ENCODE assay signal across 11 cellular contexts in the genomic region with DNA sequence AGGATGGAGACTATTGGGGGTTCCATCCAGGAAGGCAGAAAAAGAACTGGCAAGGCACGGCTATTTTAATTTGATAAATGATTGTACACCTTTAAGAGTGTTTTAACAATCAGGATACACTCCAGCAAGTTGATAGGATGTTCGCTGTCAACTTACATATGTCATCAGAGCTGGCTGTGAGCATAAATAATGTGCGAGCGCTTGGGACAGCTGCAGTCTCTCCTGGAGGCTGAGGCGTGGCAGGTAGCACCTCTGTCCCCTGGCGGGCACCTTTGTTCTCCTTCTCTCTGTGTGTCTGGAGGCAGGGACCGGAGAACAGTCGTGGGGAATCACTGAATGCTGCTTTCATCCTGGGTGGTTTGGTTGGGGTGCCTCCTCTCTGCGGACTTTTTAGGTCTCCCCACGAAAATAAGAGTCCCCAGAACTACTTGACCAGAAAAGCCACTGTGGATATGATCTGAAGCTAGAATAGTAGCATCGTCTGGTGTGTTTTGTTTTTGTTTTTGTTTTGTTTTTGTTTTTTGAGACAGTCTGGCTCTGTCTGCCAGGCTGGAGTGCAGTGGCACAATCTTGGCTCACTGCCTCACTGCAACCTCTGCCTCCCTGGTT. TPM values are rescaled to one million over a fixed set of nuclear protein-coding genes. Genes with fewer than 3 reads are reported as not detected.
DNase-seq lines count a peak whose midpoint lies in the region; ATAC-seq and TF ChIP-seq lines count a peak whose summit lies in the region.
"Had no signal": no experiment of that assay in that cellular context is flagged by ENCODE, and none has a peak within 500 bp of the region (broad histone marks: within the 10 kb centered on the region; RNA-seq: fewer than 3 reads in every experiment).

No MANE protein-coding gene starts in this region.

- H4K20me1 ChIP-seq in SK-N-SH (ENCODE audit: insufficient read depth) = peaks cover 17% of the 10 kb centered on the region

- H3K4me1 ChIP-seq in SK-N-SH (ENCODE audit: control insufficient read depth in 1 of 2, insufficient read depth in 2 of 2, low read depth in 1 of 2, low read length in 1 of 2) (peaks cover 46 to 70% of the 10 kb centered on the region in 2 experiments), mesodermal cell (ENCODE audit: control insufficient read depth, insufficient read depth, low read length, poor library complexity, severe bottlenecking) (peaks cover 66% of the 10 kb centered on the region), upper lobe of right lung (peaks cover 51% of the 10 kb centered on the region)

- DNase-seq in SK-N-SH (no peak), upper lobe of right lung (no peak), activated gamma-delta T cell treated with Interleukin-2 at 50 U/mL for 16 hours (no peak), sciatic nerve (ENCODE audit: low spot score) (no peak)
- no peak for DNase-seq in stimulated activated naive B cell treated with anti-CD40 and anti-IgM and Interleukin-4, amounts not matched to agents 10 μg/mL and 1 μg/mL and 100 μg/mL, for 72 hours
- DNase-seq: AML-193, T-helper 17 cell had no signal

- H3K4me3 ChIP-seq in SK-N-SH (ENCODE audit: low read depth in 2 of 2, low read length in 1 of 2) = no peak overlapping the region
- no peak overlapping the region for H3K4me3 ChIP-seq in mesodermal cell (ENCODE audit: extremely low read depth, insufficient read depth, low read length, poor library complexity, severe bottlenecking)
- no peak overlapping the region for H3K4me3 ChIP-seq in upper lobe of right lung

- H3K27ac Mint-ChIP-seq in stimulated activated naive B cell treated with anti-CD40 and anti-IgM and Interleukin-4, amounts not matched to agents 10 μg/mL and 1 μg/mL and 100 μg/mL, for 72 hours = no peak overlapping the region
- H3K27ac Mint-ChIP-seq: T-helper 17 cell had no signal

- H3K9me2 ChIP-seq in SK-N-SH = no peaks in the 10 kb centered on the region

- H3K27me3 ChIP-seq in SK-N-SH (ENCODE audit: insufficient read depth) (no peaks in the 10 kb centered on the region), upper lobe of right lung (no peaks in the 10 kb centered on the region)

- H3K27ac ChIP-seq in SK-N-SH (ENCODE audit: low read depth in 2 of 2, low read length in 1 of 2) (peak overlapping the region in 1 of 2 experiments; percentile 61; a peak in 1 of 4 replicates), cingulate gyrus (ENCODE audit: low read depth, low read length) (peak overlapping the region; percentile 3), mesodermal cell (ENCODE audit: low read depth, low read length, severe bottlenecking) (peak overlapping the region; percentile 37), upper lobe of right lung (peak overlapping the region; percentile 95)

- H3K36me3 ChIP-seq in SK-N-SH (replicated peaks in 1 of 2; ENCODE audit: control insufficient read depth in 1 of 2, insufficient read depth in 2 of 2, low read length in 1 of 2) (no peaks in the 10 kb centered on the region), mesodermal cell (ENCODE audit: control insufficient read depth, insufficient read depth, low read length) (no peaks in the 10 kb centered on the region), upper lobe of right lung (no peaks in the 10 kb centered on the region)

- no peak overlapping the region for H2AFZ ChIP-seq in SK-N-SH (ENCODE audit: low read depth)

- CTCF ChIA-PET in SK-N-SH (lab: Yijun Ruan, JAX) = interaction anchor here (0.7 to 6.4 kb wide), 13 partner anchors 10 to 272 kb away, joined by 3 to 41 read pairs (median 5); a partner anchor contains a TSS

- H3K4me3 Mint-ChIP-seq in stimulated activated naive B cell treated with anti-CD40 and anti-IgM and Interleukin-4, amounts not matched to agents 10 μg/mL and 1 μg/mL and 100 μg/mL, for 72 hours = no peak overlapping the region
- H3K4me3 Mint-ChIP-seq: central memory CD8-positive, alpha-beta T cell; T-helper 17 cell had no signal

- TF ChIP-seq RAD21 in SK-N-SH (IDR thresholded peaks at IDR 0.05; ENCODE audit: low read length) = no peak

- H3K9me3 Mint-ChIP-seq in stimulated activated naive B cell treated with anti-CD40 and anti-IgM and Interleukin-4, amounts not matched to agents 10 μg/mL and 1 μg/mL and 100 μg/mL, for 72 hours = no peaks in the 10 kb centered on the region
- H3K9me3 Mint-ChIP-seq: central memory CD8-positive, alpha-beta T cell had no signal

- H3K79me2 ChIP-seq in SK-N-SH (ENCODE audit: insufficient read depth) = peaks cover 47% of the 10 kb centered on the region

- peaks cover 28% of the 10 kb centered on the region for H3F3A ChIP-seq in SK-N-SH (replicated peaks; ENCODE audit: insufficient read depth)

- intact Hi-C loops in upper lobe of right lung (cut with DNase I) (loop anchor here (5.0 kb wide), 1 partner anchor 78 kb away; no protein-coding TSS in a partner anchor), sciatic nerve (cut with DNase I) (no loop called here)

- no peaks in the 10 kb centered on the region for H3K36me3 Mint-ChIP-seq in stimulated activated naive B cell treated with anti-CD40 and anti-IgM and Interleukin-4, amounts not matched to agents 10 μg/mL and 1 μg/mL and 100 μg/mL, for 72 hours

- POLR2A ChIA-PET in SK-N-SH (lab: Yijun Ruan, JAX) = interaction anchor here (2.3 kb wide), 1 partner anchor 10 kb away, joined by 6 read pairs; a partner anchor contains a TSS

- ATAC-seq in SK-N-SH treated with all-trans-retinoic acid at 6 μM for 48 hours (no peak), upper lobe of right lung (no peak), sciatic nerve (no peak)
- no peak for ATAC-seq in stimulated activated naive B cell treated with anti-CD40 and anti-IgM and Interleukin-4, amounts not matched to agents 10 μg/mL and 1 μg/mL and 100 μg/mL, for 72 hours (replicated peaks)
- ATAC-seq: T-helper 17 cell had no signal

- no peak for TF ChIP-seq EP300 in SK-N-SH (IDR thresholded peaks at IDR 0.05; ENCODE audit: borderline replicate concordance in 1 of 2, low read depth in 1 of 2, low read length in 1 of 2)

- whole genome bisulfite sequencing in SK-N-SH (ENCODE audit: low lambda C conversion rate) = 53% methylated on average over 11 of the region's 11 CpGs
- WGBS in mesodermal cell (ENCODE audit: insufficient coverage in 2 of 2), 2 experiments = 82 to 86% methylated on average over 6 to 9 of the region's 11 CpGs

- H3K9ac ChIP-seq in SK-N-SH = no peak overlapping the region

- no peak for TF ChIP-seq CTCF in SK-N-SH (IDR thresholded peaks at IDR 0.05)
- no peak for TF ChIP-seq CTCF in upper lobe of right lung (IDR thresholded peaks at IDR 0.05)

- H3K4me1 Mint-ChIP-seq in stimulated activated naive B cell treated with anti-CD40 and anti-IgM and Interleukin-4, amounts not matched to agents 10 μg/mL and 1 μg/mL and 100 μg/mL, for 72 hours = peaks cover 14 to 34% of the 10 kb centered on the region in 2 donors

- H3K9me3 ChIP-seq in SK-N-SH (no peaks in the 10 kb centered on the region), mesodermal cell (ENCODE audit: control insufficient read depth, low read length) (no peaks in the 10 kb centered on the region), upper lobe of right lung (no peaks in the 10 kb centered on the region)

- H3K4me2 ChIP-seq in SK-N-SH = peak overlapping the region; percentile 69; the same call in 1 of the 2 replicates

- H3K27me3 Mint-ChIP-seq in stimulated activated naive B cell treated with anti-CD40 and anti-IgM and Interleukin-4, amounts not matched to agents 10 μg/mL and 1 μg/mL and 100 μg/mL, for 72 hours = peaks cover 52 to 81% of the 10 kb centered on the region in 2 donors

TF ChIP-seq in SK-N-SH, 30 proteins besides CTCF, POLR2A, EP300 and RAD21 (continues in another document):
- TF ChIP-seq SMC3 (IDR thresholded peaks at IDR 0.05; ENCODE audit: low read depth, low read length) = no peak
- no peak for TF ChIP-seq TCF12 (IDR thresholded peaks at IDR 0.05)
- no peak for TF ChIP-seq TEAD4 (IDR thresholded peaks at IDR 0.05; ENCODE audit: borderline replicate concordance, insufficient read depth)
- TF ChIP-seq EZH2phosphoT487 (IDR thresholded peaks at IDR 0.05; ENCODE audit: borderline replicate concordance, low read depth) = no peak
- no peak for TF ChIP-seq JUND (IDR thresholded peaks at IDR 0.05)

TF ChIP-seq in SK-N-SH treated with all-trans-retinoic acid at 6 μM for 48 hours, 23 proteins besides CTCF, POLR2A, EP300 and RAD21 (continues in another document):
- TF ChIP-seq CSDC2 (CRISPR knock-in tag; IDR thresholded peaks at IDR 0.05) = no peak
- no peak for TF ChIP-seq ZC3H10 (CRISPR knock-in tag; IDR thresholded peaks at IDR 0.05)
- no peak for TF ChIP-seq ZNF70 (CRISPR knock-in tag; IDR thresholded peaks at IDR 0.05)
- no peak for TF ChIP-seq ZFP30 (CRISPR knock-in tag; IDR thresholded peaks at IDR 0.05)
- no peak for TF ChIP-seq TOX (CRISPR knock-in tag; IDR thresholded peaks at IDR 0.05; ENCODE audit: borderline replicate concordance)
- TF ChIP-seq RARB (CRISPR knock-in tag; IDR thresholded peaks at IDR 0.05) = no peak
- no peak for TF ChIP-seq TCF4 (CRISPR knock-in tag; IDR thresholded peaks at IDR 0.05; ENCODE audit: borderline replicate concordance)
- no peak for TF ChIP-seq PPARA (CRISPR knock-in tag; IDR thresholded peaks at IDR 0.05; ENCODE audit: borderline replicate concordance)
- TF ChIP-seq SNAI2 (CRISPR knock-in tag; IDR thresholded peaks at IDR 0.05) = no peak
- no peak for TF ChIP-seq GLIS3 (CRISPR knock-in tag; IDR thresholded peaks at IDR 0.05)
- no peak for TF ChIP-seq ZFP3 (CRISPR knock-in tag; IDR thresholded peaks at IDR 0.05)

RNA-seq across cellular contexts. Expression of a gene that starts 9.4 kb away (rescaled TPM):
- 3.6 and 6.4 TPM in 2 replicates for polyA plus RNA-seq in SK-N-SH (2012; rRNA removed)
- polyA plus RNA-seq in SK-N-SH (2012; cell fraction: cytosol; rRNA removed) = 1.4 and 4.3 TPM in 2 replicates
- polyA plus RNA-seq in SK-N-SH (2012; cell fraction: nucleus; rRNA removed) = 27.3 and 28.3 TPM in 2 replicates
- 29.9 TPM for polyA plus RNA-seq in mesodermal cell (2013, experiment 1 of 2)
- 21.6 TPM for polyA plus RNA-seq in mesodermal cell (2013, experiment 2 of 2)
- total RNA-seq in upper lobe of right lung (23.3 TPM), sciatic nerve (47.8 TPM)
